ENCODE assay signal across 8 cellular contexts in the genomic region with DNA sequence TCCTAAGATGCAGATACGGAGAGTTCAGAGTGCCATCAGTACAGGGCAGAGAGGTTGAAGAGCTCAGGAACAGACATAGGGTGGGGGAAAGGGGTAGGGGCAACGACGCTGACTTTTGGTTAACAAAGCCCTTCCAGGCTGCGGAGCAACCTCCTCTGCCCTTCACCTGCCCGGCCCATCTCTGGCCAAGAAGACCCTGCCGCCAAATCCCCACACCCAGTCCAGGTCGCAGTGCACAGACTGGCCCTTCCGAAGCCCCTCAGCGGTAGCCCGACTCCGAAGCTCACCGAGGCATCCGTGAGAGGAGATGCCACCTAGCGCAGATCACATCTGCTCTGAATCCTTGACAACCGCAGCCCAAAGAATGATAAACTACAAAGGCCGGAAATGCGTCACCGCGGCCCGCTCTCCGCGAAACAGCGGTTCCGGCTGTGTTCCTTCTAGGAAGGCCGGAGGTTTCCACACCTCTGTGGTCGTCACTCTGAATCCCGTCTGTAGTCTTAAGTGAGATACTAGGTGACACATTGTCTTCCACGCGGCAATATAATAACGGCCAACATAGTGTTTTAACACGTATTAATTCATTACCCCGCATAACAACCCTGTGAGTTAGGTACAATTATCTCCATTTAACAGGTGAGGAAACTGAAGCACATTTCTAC. TPM values are rescaled to one million over a fixed set of nuclear protein-coding genes. Genes with fewer than 3 reads are reported as not detected.
DNase-seq lines count a peak whose midpoint lies in the region; ATAC-seq and TF ChIP-seq lines count a peak whose summit lies in the region.

A gene (minus strand): TSS at position 380 of the 662 bp plus-strand sequence. CDS start 7,225 bp downstream, outside the sequence.

- peaks cover 25% of the 10 kb centered on the region for H3K27me3 Mint-ChIP-seq in activated naive CD8-positive, alpha-beta T cell treated with anti-CD3 and anti-CD28 coated beads, Interleukin-2, amount 50 U/mL, for 24 hours

- H3K36me3 Mint-ChIP-seq in activated naive CD8-positive, alpha-beta T cell treated with anti-CD3 and anti-CD28 coated beads, Interleukin-2, amount 50 U/mL, for 24 hours (ENCODE audit: low read depth) = peaks cover 13% of the 10 kb centered on the region

- no peak within 1 kb of the TSS for H2BK12ac ChIP-seq in trophoblast cell (ENCODE audit: low read length)

- no peak within 1 kb of the TSS for H3K23ac ChIP-seq in trophoblast cell (ENCODE audit: low read length)

- H3K4me3 Mint-ChIP-seq in activated naive CD8-positive, alpha-beta T cell treated with anti-CD3 and anti-CD28 coated beads, Interleukin-2, amount 50 U/mL, for 24 hours = peak within 1 kb of the TSS; percentile 90

- H3K4ac ChIP-seq in trophoblast cell (ENCODE audit: low read depth, low read length) = peak within 1 kb of the TSS; percentile 5

- no peak within 1 kb of the TSS for H2BK120ac ChIP-seq in trophoblast cell (ENCODE audit: insufficient read depth, low read length, poor library complexity)

- DNase-seq in DMS79 (lab: John Stamatoyannopoulos, UW) (peak; percentile 80), LHCN-M2 (ENCODE audit: low read depth) (peak; percentile 89), T follicular helper cell (ENCODE audit: low read depth) (peak; percentile 80), heart right ventricle (peak; percentile 71 to 77), trophoblast cell (peak; percentile 75 to 84), thyroid gland (peak; percentile 65)
- DNase-seq in activated naive CD8-positive, alpha-beta T cell treated with anti-CD3 and anti-CD28 coated beads, Interleukin-2, amount 50 U/mL, for 24 hours = peak; percentile 81

- H3K9me3 Mint-ChIP-seq in activated naive CD8-positive, alpha-beta T cell treated with anti-CD3 and anti-CD28 coated beads, Interleukin-2, amount 50 U/mL, for 24 hours = peaks cover 24% of the 10 kb centered on the region

- H2AFZ ChIP-seq in trophoblast cell (ENCODE audit: insufficient read depth, low read length, poor library complexity) = peak within 1 kb of the TSS; percentile 67

- H4K8ac ChIP-seq in trophoblast cell (ENCODE audit: low read depth, low read length) = peak within 1 kb of the TSS; percentile 95

- H3K9me3 ChIP-seq in heart right ventricle (no peaks in the 10 kb centered on the region), trophoblast cell (ENCODE audit: insufficient read depth, low read depth, low read length) (peaks cover 5% of the 10 kb centered on the region), thyroid gland (no peaks in the 10 kb centered on the region)

- H3K36me3 ChIP-seq in heart right ventricle (no peaks in the 10 kb centered on the region), trophoblast cell (ENCODE audit: control insufficient read depth in 1 of 2, insufficient read depth in 2 of 2, low read length in 2 of 2) (no peaks in the 10 kb centered on the region), thyroid gland (no peaks in the 10 kb centered on the region)

- H4K12ac ChIP-seq in trophoblast cell (ENCODE audit: low read depth, low read length) = peak within 1 kb of the TSS; percentile 61

- peak within 1 kb of the TSS; percentile 56 for H3K4me2 ChIP-seq in trophoblast cell (ENCODE audit: low read length)

- H3K79me1 ChIP-seq in trophoblast cell (ENCODE audit: low read length) = peaks cover 4% of the 10 kb centered on the region

- H2AK5ac ChIP-seq in trophoblast cell (ENCODE audit: low read length) = no peak within 1 kb of the TSS

- no peak within 1 kb of the TSS for H2BK5ac ChIP-seq in trophoblast cell (ENCODE audit: low read depth, low read length, poor library complexity)

- WGBS in heart right ventricle, 2 donors = 0 to 1% methylated on average over 32 of the region's 32 CpGs
- no CpG with 5 or more reads among the region's 32 CpGs for WGBS in trophoblast cell (ENCODE audit: extremely low coverage, insufficient coverage, insufficient read length)
- 1 to 3% methylated on average over 22 to 32 of the region's 32 CpGs for WGBS in thyroid gland, 2 donors

- TF ChIP-seq POLR2A in thyroid gland (IDR thresholded peaks at IDR 0.05) = peak in 1 of 2 donors; percentile 25

- no peak within 1 kb of the TSS for H3K18ac ChIP-seq in trophoblast cell (ENCODE audit: low read length)

- H3K4me3 ChIP-seq in heart right ventricle = peak within 1 kb of the TSS; percentile 48 to 93 (median 72)
- H3K4me3 ChIP-seq in trophoblast cell (ENCODE audit: low read depth, low read length) = peak within 1 kb of the TSS; percentile 81
- peak within 1 kb of the TSS; percentile 16 to 78 (median 57) for H3K4me3 ChIP-seq in thyroid gland (replicated peaks in 1 of 3)

- H3K27me3 ChIP-seq in heart right ventricle (peaks cover 0 to 44% (median 24%) of the 10 kb centered on the region in 7 donors), trophoblast cell (ENCODE audit: insufficient read depth, low read length) (no peaks in the 10 kb centered on the region), thyroid gland (peaks cover 8% of the 10 kb centered on the region)

- no peak for TF ChIP-seq CTCF in heart right ventricle (IDR thresholded peaks at IDR 0.05)
- no peak for TF ChIP-seq CTCF in thyroid gland (IDR thresholded peaks at IDR 0.05)

- peak within 1 kb of the TSS; percentile 21 for H4K91ac ChIP-seq in trophoblast cell (ENCODE audit: low read depth, low read length)

- H3K79me2 ChIP-seq in trophoblast cell (ENCODE audit: control insufficient read depth, insufficient read depth, low read length, poor library complexity) = peaks cover 4% of the 10 kb centered on the region

- H3K27ac Mint-ChIP-seq in activated naive CD8-positive, alpha-beta T cell treated with anti-CD3 and anti-CD28 coated beads, Interleukin-2, amount 50 U/mL, for 24 hours = peak within 1 kb of the TSS; percentile 85

- H3K4me1 ChIP-seq in heart right ventricle = peaks cover 0 to 17% (median 10%) of the 10 kb centered on the region in 9 donors
- no peaks in the 10 kb centered on the region for H3K4me1 ChIP-seq in trophoblast cell (ENCODE audit: control insufficient read depth in 1 of 2, insufficient read depth in 2 of 2, low read length in 2 of 2)
- H3K4me1 ChIP-seq in thyroid gland = peaks cover 4 to 7% of the 10 kb centered on the region in 2 donors

- peaks cover 32% of the 10 kb centered on the region for H3K4me1 Mint-ChIP-seq in activated naive CD8-positive, alpha-beta T cell treated with anti-CD3 and anti-CD28 coated beads, Interleukin-2, amount 50 U/mL, for 24 hours

- intact Hi-C loops in heart right ventricle (cut with DNase I) (no loop called here), thyroid gland (cut with DNase I) (no loop called here)

- ATAC-seq in GM21825 (IDR thresholded peaks at IDR 0.05; ENCODE audit: unreplicated experiment) = peak; percentile 94
- ATAC-seq in activated naive CD8-positive, alpha-beta T cell treated with anti-CD3 and anti-CD28 coated beads, Interleukin-2, amount 50 U/mL, for 24 hours = peak; percentile 95
- ATAC-seq in heart right ventricle = peak; percentile 88 to 99 (median 96)

- H3K27ac ChIP-seq in heart right ventricle (peak within 1 kb of the TSS in 8 of 10 donors; percentile 43 to 75 (median 62)), trophoblast cell (ENCODE audit: low read depth, low read length) (no peak within 1 kb of the TSS), thyroid gland (peak within 1 kb of the TSS in 2 of 3 donors; percentile 18 to 56)

- peak within 1 kb of the TSS; percentile 61 for H3K9ac ChIP-seq in trophoblast cell (ENCODE audit: low read length)

- H3K14ac ChIP-seq in trophoblast cell (ENCODE audit: low read length) = peak within 1 kb of the TSS; percentile 15

RNA-seq across cellular contexts. Expression of the gene that starts here (rescaled TPM):
- total RNA-seq in LHCN-M2 (2014; rRNA removed) (1.9 and 2.1 TPM in 2 replicates), heart right ventricle (1 to 10 TPM in 9 of 10 donors, under 1 TPM in 1; 0.98 to 2.7 (median 1.3) TPM), thyroid gland (1 to 10 TPM; 4.1 to 8.2 (median 6.6) TPM)
- polyA plus RNA-seq in LHCN-M2 (2012) = 0.35 TPM
- under 1 TPM; 0.26 to 0.44 TPM for polyA plus RNA-seq in heart right ventricle
- 0.68 and 1.2 TPM in 2 replicates for polyA plus RNA-seq in trophoblast cell (2013)
